Comparison of ENCODE assay signal across 8 cellular contexts in the genomic region with DNA sequence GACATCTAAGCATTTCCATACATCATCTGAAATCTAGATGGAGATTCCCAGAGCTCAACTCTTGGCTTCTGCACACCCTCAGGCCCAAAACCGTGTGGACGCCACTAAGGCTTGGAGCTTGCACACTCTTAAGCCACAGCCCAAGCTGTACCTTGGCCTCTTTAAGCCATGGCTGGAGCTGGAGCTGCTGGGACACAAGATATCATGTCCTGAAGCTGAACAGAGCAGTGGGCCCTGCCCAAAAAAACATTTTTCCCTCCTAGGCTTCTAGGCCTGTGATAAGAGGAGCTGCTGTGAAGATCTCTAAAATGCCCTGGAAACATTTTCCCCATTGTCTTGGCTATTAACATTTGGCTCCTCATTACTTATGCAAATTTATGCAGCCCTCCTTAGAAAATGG.
"Had no signal": no experiment of that assay in that cellular context is flagged by ENCODE, and none has a peak within 500 bp of the region (broad histone marks: within the 10 kb centered on the region; RNA-seq: fewer than 3 reads in every experiment).

No MANE protein-coding gene starts in this region.

- FAIRE-seq: G401.6, GM12878, GM12891, GM12892, GM18507, GM19239 had no signal

- ATAC-seq: GM12878 had no signal

- DNase-seq: GDM1, GF-D8 had no signal

- H3K4me3 ChIP-seq: GM12878 had no signal
